Comparison of ENCODE assay signal across 8 cellular contexts in the genomic region with DNA sequence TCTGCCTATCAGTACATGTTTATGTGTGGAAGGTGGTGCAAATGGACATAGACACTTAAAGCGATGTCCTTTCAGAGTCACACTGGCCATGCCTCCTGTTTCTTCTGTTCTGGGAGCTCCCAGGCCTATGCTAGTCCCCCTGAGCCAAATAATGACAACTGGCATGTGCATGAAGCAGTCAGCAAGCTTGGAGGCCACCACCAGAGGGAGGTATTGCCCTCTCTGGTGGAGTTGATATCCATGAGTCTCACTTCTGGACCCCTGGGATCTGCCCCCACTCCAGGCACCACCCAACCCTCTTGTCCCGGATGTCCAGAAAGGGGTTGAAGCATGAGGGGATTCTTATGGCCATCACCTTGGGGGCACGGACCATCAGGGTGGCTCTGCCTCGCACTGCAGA.
A peak's percentile ranks its signal among the peaks of the same experiment; 100 is the strongest.
DNase-seq lines count a peak whose midpoint lies in the region; ATAC-seq and TF ChIP-seq lines count a peak whose summit lies in the region.

No MANE protein-coding gene starts in this region.

- H3K27me3 Mint-ChIP-seq in activated CD4-positive, alpha-beta T cell treated with anti-CD3 and anti-CD28 coated beads, Interleukin-2, amount 10 ng/mL, durations not matched to agents 24 days and 14 days, result no peaks in the 10 kb centered on the region
- H3K27me3 Mint-ChIP-seq in glutamatergic neuron (ENCODE audit: unreplicated experiment) (no peaks in the 10 kb centered on the region), mesothelial cell of epicardium (ENCODE audit: low read depth) (no peaks in the 10 kb centered on the region)

- no peaks in the 10 kb centered on the region for H3K4me1 Mint-ChIP-seq in activated CD4-positive, alpha-beta T cell treated with anti-CD3 and anti-CD28 coated beads, Interleukin-2, amount 10 ng/mL, durations not matched to agents 24 days and 14 days
- H3K4me1 Mint-ChIP-seq in glutamatergic neuron (ENCODE audit: low read depth, unreplicated experiment), result peaks cover 8% of the 10 kb centered on the region
- H3K4me1 Mint-ChIP-seq in stimulated activated effector memory CD8-positive, alpha-beta T cell treated with anti-CD3 and anti-CD28 coated beads, Interleukin-12 subunit alpha, Interleukin-12 subunit beta, amount 100 ng/mL, for 72 hours, result no peaks in the 10 kb centered on the region
- H3K4me1 Mint-ChIP-seq in mesothelial cell of epicardium, result no peaks in the 10 kb centered on the region

- H3K27ac Mint-ChIP-seq in activated CD4-positive, alpha-beta T cell treated with anti-CD3 and anti-CD28 coated beads, Interleukin-2, amount 10 ng/mL, durations not matched to agents 24 days and 14 days, result no peak overlapping the region
- no peak overlapping the region for H3K27ac Mint-ChIP-seq in glutamatergic neuron (ENCODE audit: unreplicated experiment)
- H3K27ac Mint-ChIP-seq in stimulated activated effector memory CD8-positive, alpha-beta T cell treated with anti-CD3 and anti-CD28 coated beads, Interleukin-12 subunit alpha, Interleukin-12 subunit beta, amount 100 ng/mL, for 72 hours, result no peak overlapping the region
- no peak overlapping the region for H3K27ac Mint-ChIP-seq in mesothelial cell of epicardium

- no peak overlapping the region for H3K27ac ChIP-seq in VCaP

- peak; percentile 42 for ATAC-seq in stimulated activated effector memory CD8-positive, alpha-beta T cell treated with anti-CD3 and anti-CD28 coated beads, Interleukin-12 subunit alpha, Interleukin-12 subunit beta, amount 100 ng/mL, for 72 hours
- ATAC-seq in HG02884 (IDR thresholded peaks at IDR 0.05; ENCODE audit: unreplicated experiment), result no peak

- no peaks in the 10 kb centered on the region for H3K9me3 Mint-ChIP-seq in activated CD4-positive, alpha-beta T cell treated with anti-CD3 and anti-CD28 coated beads, Interleukin-2, amount 10 ng/mL, durations not matched to agents 24 days and 14 days
- H3K9me3 Mint-ChIP-seq in glutamatergic neuron (ENCODE audit: unreplicated experiment) (no peaks in the 10 kb centered on the region), mesothelial cell of epicardium (no peaks in the 10 kb centered on the region)
- H3K9me3 Mint-ChIP-seq in stimulated activated effector memory CD8-positive, alpha-beta T cell treated with anti-CD3 and anti-CD28 coated beads, Interleukin-12 subunit alpha, Interleukin-12 subunit beta, amount 100 ng/mL, for 72 hours, result no peaks in the 10 kb centered on the region

- intact Hi-C loops in activated CD4-positive, alpha-beta T cell treated with anti-CD3 and anti-CD28 coated beads, Interleukin-2, amount 10 ng/mL, durations not matched to agents 24 days and 14 days (cut with micrococcal nuclease), result loop anchor here (1.0 kb wide), 1 partner anchor 194 kb away; no protein-coding TSS in a partner anchor

- peak; percentile 74 for DNase-seq in activated CD4-positive, alpha-beta T cell treated with anti-CD3 and anti-CD28 coated beads, Interleukin-2, amount 10 ng/mL, durations not matched to agents 24 days and 14 days
- DNase-seq in activated CD4-positive, alpha-beta T cell treated with anti-CD3 and anti-CD28 coated beads, Interleukin-2, amount 50 U/mL, for 1 hour, result no peak
- DNase-seq in HK-2 (ENCODE audit: unreplicated experiment) (peak; percentile 22), glutamatergic neuron (peak; percentile 60), mesothelial cell of epicardium (ENCODE audit: low spot score in 2 of 2, unreplicated experiment in 2 of 2) (no peak)
- DNase-seq in stimulated activated effector memory CD8-positive, alpha-beta T cell treated with anti-CD3 and anti-CD28 coated beads, Interleukin-12 subunit alpha, Interleukin-12 subunit beta, amount 100 ng/mL, for 72 hours (ENCODE audit: low spot score in 2 of 2), result peak; percentile 25 to 57

- TF ChIP-seq CTCF in VCaP (conservative IDR thresholded peaks at IDR 0.05) (peak; percentile 51), glutamatergic neuron (IDR thresholded peaks at IDR 0.05; ENCODE audit: partially characterized antibody, unreplicated experiment) (peak; percentile 58), mesothelial cell of epicardium (IDR thresholded peaks at IDR 0.05; ENCODE audit: unreplicated experiment) (no peak)

- no peaks in the 10 kb centered on the region for H3K36me3 Mint-ChIP-seq in activated CD4-positive, alpha-beta T cell treated with anti-CD3 and anti-CD28 coated beads, Interleukin-2, amount 10 ng/mL, durations not matched to agents 24 days and 14 days (ENCODE audit: low read depth)
- H3K36me3 Mint-ChIP-seq in glutamatergic neuron (ENCODE audit: unreplicated experiment), result no peaks in the 10 kb centered on the region
- no peaks in the 10 kb centered on the region for H3K36me3 Mint-ChIP-seq in stimulated activated effector memory CD8-positive, alpha-beta T cell treated with anti-CD3 and anti-CD28 coated beads, Interleukin-12 subunit alpha, Interleukin-12 subunit beta, amount 100 ng/mL, for 72 hours
- H3K36me3 Mint-ChIP-seq in mesothelial cell of epicardium, result no peaks in the 10 kb centered on the region

- H3K4me3 Mint-ChIP-seq in activated CD4-positive, alpha-beta T cell treated with anti-CD3 and anti-CD28 coated beads, Interleukin-2, amount 10 ng/mL, durations not matched to agents 24 days and 14 days, result no peak overlapping the region
- H3K4me3 Mint-ChIP-seq in glutamatergic neuron (ENCODE audit: unreplicated experiment), result no peak overlapping the region
- no peak overlapping the region for H3K4me3 Mint-ChIP-seq in stimulated activated effector memory CD8-positive, alpha-beta T cell treated with anti-CD3 and anti-CD28 coated beads, Interleukin-12 subunit alpha, Interleukin-12 subunit beta, amount 100 ng/mL, for 72 hours
- H3K4me3 Mint-ChIP-seq in mesothelial cell of epicardium, result no peak overlapping the region

Comparison
In these comparisons a context has a peak if more than half of its experiments do, and no peak if none do; other contexts are left out.
1. DNase-seq: peak in activated CD4-positive, alpha-beta T cell treated with anti-CD3 and anti-CD28 coated beads, Interleukin-2, amount 10 ng/mL, durations not matched to agents 24 days and 14 days (single experiment), HK-2 (single experiment), glutamatergic neuron (single experiment) and stimulated activated effector memory CD8-positive, alpha-beta T cell treated with anti-CD3 and anti-CD28 coated beads, Interleukin-12 subunit alpha, Interleukin-12 subunit beta, amount 100 ng/mL, for 72 hours (2 of 2); none in activated CD4-positive, alpha-beta T cell treated with anti-CD3 and anti-CD28 coated beads, Interleukin-2, amount 50 U/mL, for 1 hour (single experiment) and mesothelial cell of epicardium (0 of 2).